ENCODE assay signal across 2 cellular contexts in genomic region chr2:161158882-161159281, GRCh38.
TF ChIP-seq lines count a peak whose summit lies in the region.

No MANE protein-coding gene starts in this region.

TF ChIP-seq in SK-N-SH, 30 proteins besides CTCF, POLR2A, EP300 and RAD21:
- no peak for TF ChIP-seq PBX3 (IDR thresholded peaks at IDR 0.05)
- no peak for TF ChIP-seq NRF1 (IDR thresholded peaks at IDR 0.05; ENCODE audit: low read depth, low read length)
- no peak for TF ChIP-seq ELF1 (IDR thresholded peaks at IDR 0.05)
- TF ChIP-seq JUND (IDR thresholded peaks at IDR 0.05), result no peak
- no peak for TF ChIP-seq FOXJ3 (CRISPR knock-in tag; IDR thresholded peaks at IDR 0.05)
- no peak for TF ChIP-seq REST (IDR thresholded peaks at IDR 0.05; ENCODE audit: low read depth, low read length)
- no peak for TF ChIP-seq SIN3A (IDR thresholded peaks at IDR 0.05; ENCODE audit: borderline replicate concordance, low read depth, low read length)
- TF ChIP-seq FOSL2 (IDR thresholded peaks at IDR 0.05; ENCODE audit: borderline replicate concordance, low read depth), result no peak
- TF ChIP-seq EZH2phosphoT487 (IDR thresholded peaks at IDR 0.05; ENCODE audit: borderline replicate concordance, low read depth), result no peak
- no peak for TF ChIP-seq RXRA (IDR thresholded peaks at IDR 0.05; ENCODE audit: borderline replicate concordance, low read depth)
- TF ChIP-seq GATA2 (CRISPR knock-in tag; IDR thresholded peaks at IDR 0.05), result no peak
- TF ChIP-seq NFIC (IDR thresholded peaks at IDR 0.05; ENCODE audit: borderline replicate concordance), result no peak
- no peak for TF ChIP-seq FOXM1 (IDR thresholded peaks at IDR 0.05; ENCODE audit: low read depth)

TF ChIP-seq in SK-N-SH treated with all-trans-retinoic acid at 6 μM for 48 hours, 23 proteins besides CTCF, POLR2A, EP300 and RAD21:
- TF ChIP-seq CREB5 (CRISPR knock-in tag; IDR thresholded peaks at IDR 0.05; ENCODE audit: low read depth) (no peak), BACH2 (CRISPR knock-in tag; IDR thresholded peaks at IDR 0.05; ENCODE audit: borderline replicate concordance) (no peak), ZNF70 (CRISPR knock-in tag; IDR thresholded peaks at IDR 0.05) (no peak)
